8 cellular contexts compared by ENCODE assay signal in genomic region chr6:25138024-25138696, GRCh38.
DNase-seq lines count a peak whose midpoint lies in the region; ATAC-seq and TF ChIP-seq lines count a peak whose summit lies in the region.

No MANE protein-coding gene starts in this region.

- H3K9me3 ChIP-seq in esophagus (ENCODE audit: control insufficient read depth in 2 of 2, insufficient read depth in 1 of 2, low read depth in 1 of 2, low read length in 1 of 2) (no peaks in the 10 kb centered on the region), thoracic aorta (no peaks in the 10 kb centered on the region)

- peak overlapping the region; percentile 61 to 86 for H3K27ac ChIP-seq in esophagus (ENCODE audit: low read depth in 2 of 2, low read length in 1 of 2)
- peak overlapping the region; percentile 87 to 92 for H3K27ac ChIP-seq in thoracic aorta

- peak; percentile 22 for TF ChIP-seq CTCF in thoracic aorta (IDR thresholded peaks at IDR 0.05)

- DNase-seq in NCI-H460 (ENCODE audit: extremely low read depth, low read depth) (peak; percentile 47), occipital lobe (lab: John Stamatoyannopoulos, UW) (peak; percentile 27), thoracic aorta (ENCODE audit: low spot score) (peak; percentile 10), NCI-H187 (lab: John Stamatoyannopoulos, UW) (no peak)
- peak; percentile 79 for DNase-seq in activated CD8-positive, alpha-beta memory T cell treated with anti-CD3 and anti-CD28 coated beads, Interleukin-2, amount 50 U/mL, for 48 hours

- H3K27me3 ChIP-seq in esophagus (ENCODE audit: control insufficient read depth in 1 of 2, insufficient read depth in 2 of 2, low read length in 2 of 2) (no peaks in the 10 kb centered on the region), thoracic aorta (replicated peaks; ENCODE audit: insufficient read depth) (no peaks in the 10 kb centered on the region)

- H3K4me3 ChIP-seq in esophagus (ENCODE audit: low read depth in 1 of 2, low read length in 2 of 2) = peak overlapping the region in 1 of 2 donors; percentile 61
- peak overlapping the region; percentile 77 for H3K4me3 ChIP-seq in thoracic aorta

- H3K4me1 ChIP-seq in esophagus (ENCODE audit: control insufficient read depth in 2 of 2, insufficient read depth in 2 of 2, low read length in 1 of 2) (no peaks in the 10 kb centered on the region), thoracic aorta (ENCODE audit: control insufficient read depth in 1 of 2, low read depth in 2 of 2) (peaks cover 25 to 49% of the 10 kb centered on the region in 2 donors)

- ATAC-seq in GM18502 (IDR thresholded peaks at IDR 0.05; ENCODE audit: poor library complexity, unreplicated experiment) (peak; percentile 91), HG02763 (IDR thresholded peaks at IDR 0.05; ENCODE audit: unreplicated experiment) (peak; percentile 88), thoracic aorta (ENCODE audit: insufficient number of reproducible peaks, low FRiP score, low read depth) (peak; percentile 38)

- WGBS in esophagus, 2 donors = 4 to 25% methylated on average over 10 of the region's 10 CpGs

- H3K36me3 ChIP-seq in esophagus (ENCODE audit: control insufficient read depth in 2 of 2, insufficient read depth in 2 of 2, low read length in 1 of 2) = no peaks in the 10 kb centered on the region
- no peaks in the 10 kb centered on the region for H3K36me3 ChIP-seq in thoracic aorta

Comparison
In these comparisons a context has a peak if more than half of its experiments do, and no peak if none do; other contexts are left out.
1. ATAC-seq: peak in every context shown above with its lines; median percentile 91 in GM18502; 88 in HG02763; 38 in thoracic aorta.
2. DNase-seq: peak in NCI-H460 (single experiment), activated CD8-positive, alpha-beta memory T cell treated with anti-CD3 and anti-CD28 coated beads, Interleukin-2, amount 50 U/mL, for 48 hours (single experiment), occipital lobe (single experiment) and thoracic aorta (single experiment); none in NCI-H187 (0 of 2).